ENCODE assay signal across 6 cellular contexts in genomic region chr17:76731800-76732733, GRCh38. TPM values are rescaled to one million over a fixed set of nuclear protein-coding genes. Genes with fewer than 3 reads are reported as not detected.
DNase-seq lines count a peak whose midpoint lies in the region; FAIRE-seq and TF ChIP-seq lines count a peak whose summit lies in the region.
"Not testable (repeated sequence)": the region's sequence is repeated elsewhere in the genome, so short reads cannot be mapped to it uniquely, and the experiment has no call there.

No MANE protein-coding gene starts in this region.

- H3K27me3 ChIP-seq in astrocyte (ENCODE audit: insufficient read depth, low read length); subcutaneous abdominal adipose tissue (ENCODE audit: control insufficient read depth in 5 of 5, insufficient read depth in 4 of 5, low read length in 5 of 5): not testable (repeated sequence)

- not testable (repeated sequence) for H3K27ac Mint-ChIP-seq in activated CD4-positive, alpha-beta T cell treated with anti-CD3 and anti-CD28 coated beads, Interleukin-2, amount 10 ng/mL, durations not matched to agents 24 days and 14 days; astrocyte (ENCODE audit: unreplicated experiment)
- H3K27ac Mint-ChIP-seq in mesothelial cell of epicardium: peak overlapping the region; percentile 30

- peak overlapping the region; percentile 89 for H3K4me2 ChIP-seq in astrocyte (ENCODE audit: low read length)

- H3K36me3 ChIP-seq in astrocyte (ENCODE audit: insufficient read depth, low read length): peaks cover 45% of the 10 kb centered on the region
- H3K36me3 ChIP-seq in subcutaneous abdominal adipose tissue (ENCODE audit: control insufficient read depth in 5 of 5, insufficient read depth in 5 of 5, low read length in 5 of 5): peaks cover 23 to 45% (median 30%) of the 10 kb centered on the region in 5 donors

- H3K4me3 Mint-ChIP-seq in activated CD4-positive, alpha-beta T cell treated with anti-CD3 and anti-CD28 coated beads, Interleukin-2, amount 10 ng/mL, durations not matched to agents 24 days and 14 days: peak overlapping the region; percentile 92
- not testable (repeated sequence) for H3K4me3 Mint-ChIP-seq in astrocyte (ENCODE audit: unreplicated experiment); mesothelial cell of epicardium

- peaks cover 33% of the 10 kb centered on the region for H3K4me1 ChIP-seq in astrocyte (ENCODE audit: insufficient read depth, low read length)
- peaks cover 21 to 68% (median 56%) of the 10 kb centered on the region in 5 donors for H3K4me1 ChIP-seq in subcutaneous abdominal adipose tissue (ENCODE audit: control insufficient read depth in 5 of 5, insufficient read depth in 5 of 5, low read length in 5 of 5)

- not testable (repeated sequence) for TF ChIP-seq POLR2A in NB4 (IDR thresholded peaks at IDR 0.05; ENCODE audit: extremely low read depth, insufficient read length)

- not testable (repeated sequence) for H3K27me3 Mint-ChIP-seq in activated CD4-positive, alpha-beta T cell treated with anti-CD3 and anti-CD28 coated beads, Interleukin-2, amount 10 ng/mL, durations not matched to agents 24 days and 14 days; astrocyte (ENCODE audit: low read depth, unreplicated experiment); mesothelial cell of epicardium (ENCODE audit: low read depth)

- H3K4me3 ChIP-seq in NB4 (ENCODE audit: low read depth, low read length): peak overlapping the region; percentile 100
- H3K4me3 ChIP-seq in astrocyte (ENCODE audit: insufficient read depth, low read depth, low read length); subcutaneous abdominal adipose tissue (ENCODE audit: low read depth in 1 of 5, low read length in 5 of 5): not testable (repeated sequence)

- H3K4me1 Mint-ChIP-seq in activated CD4-positive, alpha-beta T cell treated with anti-CD3 and anti-CD28 coated beads, Interleukin-2, amount 10 ng/mL, durations not matched to agents 24 days and 14 days: peaks cover 46% of the 10 kb centered on the region
- H3K4me1 Mint-ChIP-seq in astrocyte (ENCODE audit: low read depth, unreplicated experiment): peaks cover 20% of the 10 kb centered on the region
- H3K4me1 Mint-ChIP-seq in mesothelial cell of epicardium: peaks cover 41% of the 10 kb centered on the region

- TF ChIP-seq CTCF in NB4 (IDR thresholded peaks at IDR 0.05; ENCODE audit: low read depth, low read length); astrocyte (IDR thresholded peaks at IDR 0.05; ENCODE audit: insufficient read depth, low read depth, low read length); mesothelial cell of epicardium (IDR thresholded peaks at IDR 0.05; ENCODE audit: unreplicated experiment): not testable (repeated sequence)

- H2AFZ ChIP-seq in astrocyte (ENCODE audit: low read depth, low read length): not testable (repeated sequence)

- not testable (repeated sequence) for FAIRE-seq in astrocyte (lab: Jason Lieb, UNC)

- H3K9me3 Mint-ChIP-seq in activated CD4-positive, alpha-beta T cell treated with anti-CD3 and anti-CD28 coated beads, Interleukin-2, amount 10 ng/mL, durations not matched to agents 24 days and 14 days; astrocyte (ENCODE audit: unreplicated experiment); mesothelial cell of epicardium: not testable (repeated sequence)

- intact Hi-C loops in activated CD4-positive, alpha-beta T cell treated with anti-CD3 and anti-CD28 coated beads, Interleukin-2, amount 10 ng/mL, durations not matched to agents 24 days and 14 days (cut with micrococcal nuclease): loop anchor here (10.0 kb wide), 1 partner anchor 657 kb away; the partner anchor contains the start of genes GALR2, SRP68 and ZACN

- H3K36me3 Mint-ChIP-seq in activated CD4-positive, alpha-beta T cell treated with anti-CD3 and anti-CD28 coated beads, Interleukin-2, amount 10 ng/mL, durations not matched to agents 24 days and 14 days (ENCODE audit: low read depth): peaks cover 63% of the 10 kb centered on the region
- H3K36me3 Mint-ChIP-seq in astrocyte (ENCODE audit: low read depth, unreplicated experiment) (peaks cover 18% of the 10 kb centered on the region), mesothelial cell of epicardium (peaks cover 37% of the 10 kb centered on the region)

- not testable (repeated sequence) for H3K9ac ChIP-seq in astrocyte (ENCODE audit: low read length); subcutaneous abdominal adipose tissue (ENCODE audit: low read length in 5 of 5)

- H3K79me2 ChIP-seq in astrocyte (ENCODE audit: insufficient read depth, low read length): peaks cover 89% of the 10 kb centered on the region

- H4K20me1 ChIP-seq in astrocyte (ENCODE audit: insufficient read depth, low read length): peaks cover 70% of the 10 kb centered on the region

- not testable (repeated sequence) for H3K27ac ChIP-seq in astrocyte (ENCODE audit: low read depth, low read length)
- peak overlapping the region; percentile 4 for H3K27ac ChIP-seq in subcutaneous abdominal adipose tissue (ENCODE audit: low read depth, low read length)

- not testable (repeated sequence) for H3K9me3 ChIP-seq in astrocyte (ENCODE audit: insufficient read depth, low read depth, low read length); subcutaneous abdominal adipose tissue (ENCODE audit: control insufficient read depth in 5 of 5, low read length in 5 of 5)

- DNase-seq in ELF-1 (ENCODE audit: low read depth, low spot score) (peak; percentile 28), NB4 (ENCODE audit: low read depth) (peak; percentile 20)
- DNase-seq in activated CD4-positive, alpha-beta T cell treated with anti-CD3 and anti-CD28 coated beads, Interleukin-2, amount 10 ng/mL, durations not matched to agents 24 days and 14 days; astrocyte (ENCODE audit: low read depth); mesothelial cell of epicardium (ENCODE audit: low spot score in 2 of 2, unreplicated experiment in 2 of 2): not testable (repeated sequence)

RNA-seq across cellular contexts. Expression of gene SRSF2, which starts 5.1 kb away (rescaled TPM):
- 515 and 539 TPM in 2 replicates for total RNA-seq in activated CD4-positive, alpha-beta T cell treated with anti-CD3 and anti-CD28 coated beads, Interleukin-2, amount 10 ng/mL, durations not matched to agents 24 days and 14 days
- 143 and 176 TPM in 2 replicates for total RNA-seq in astrocyte
- 229 to 239 TPM (median 231 TPM) in 3 replicates for total RNA-seq in mesothelial cell of epicardium

RNA-seq across cellular contexts. Expression of gene METTL23, which starts 5.4 kb away (rescaled TPM):
- total RNA-seq in activated CD4-positive, alpha-beta T cell treated with anti-CD3 and anti-CD28 coated beads, Interleukin-2, amount 10 ng/mL, durations not matched to agents 24 days and 14 days: 32.9 and 35.5 TPM in 2 replicates
- total RNA-seq in astrocyte: 24.3 and 26.0 TPM in 2 replicates
- total RNA-seq in mesothelial cell of epicardium: 22.0 to 25.6 TPM (median 22.1 TPM) in 3 replicates

RNA-seq across cellular contexts. Expression of gene JMJD6, which starts 5.7 kb away (rescaled TPM):
- total RNA-seq in activated CD4-positive, alpha-beta T cell treated with anti-CD3 and anti-CD28 coated beads, Interleukin-2, amount 10 ng/mL, durations not matched to agents 24 days and 14 days: 82.5 and 86.3 TPM in 2 replicates
- total RNA-seq in astrocyte: 45.5 and 47.2 TPM in 2 replicates
- 15.2 to 17.4 TPM (median 15.7 TPM) in 3 replicates for total RNA-seq in mesothelial cell of epicardium

RNA-seq across cellular contexts. Expression of gene MFSD11, which starts 5.9 kb away (rescaled TPM):
- total RNA-seq in activated CD4-positive, alpha-beta T cell treated with anti-CD3 and anti-CD28 coated beads, Interleukin-2, amount 10 ng/mL, durations not matched to agents 24 days and 14 days: 15.1 and 15.3 TPM in 2 replicates
- total RNA-seq in astrocyte (20.1 and 20.9 TPM in 2 replicates), mesothelial cell of epicardium (34.4 to 39.7 TPM (median 34.7 TPM) in 3 replicates)

RNA-seq across cellular contexts. Expression of gene MXRA7, which starts 21.3 kb away (rescaled TPM):
- total RNA-seq in activated CD4-positive, alpha-beta T cell treated with anti-CD3 and anti-CD28 coated beads, Interleukin-2, amount 10 ng/mL, durations not matched to agents 24 days and 14 days: 3.4 and 3.7 TPM in 2 replicates
- total RNA-seq in astrocyte: 177 and 179 TPM in 2 replicates
- 53.6 to 57.9 TPM (median 56.5 TPM) in 3 replicates for total RNA-seq in mesothelial cell of epicardium
